ENCODE assay signal across 15 cellular contexts in genomic region chr22:32830473-32830872, GRCh38. TPM values are rescaled to one million over a fixed set of nuclear protein-coding genes. Genes with fewer than 3 reads are reported as not detected.
DNase-seq lines count a peak whose midpoint lies in the region; ATAC-seq and TF ChIP-seq lines count a peak whose summit lies in the region.
"Had no signal": no experiment of that assay in that cellular context is flagged by ENCODE, and none has a peak within 500 bp of the region (broad histone marks: within the 10 kb centered on the region; RNA-seq: fewer than 3 reads in every experiment).

No MANE protein-coding gene starts in this region.

- H3K36me3 ChIP-seq in ovary (no peaks in the 10 kb centered on the region), aorta (ENCODE audit: control insufficient read depth in 1 of 2, insufficient read depth in 2 of 2, low read length in 1 of 2) (no peaks in the 10 kb centered on the region)

- no peaks in the 10 kb centered on the region for H3K27me3 ChIP-seq in ovary
- H3K27me3 ChIP-seq in aorta (ENCODE audit: control insufficient read depth in 1 of 2, insufficient read depth in 2 of 2, low read length in 1 of 2) = no peaks in the 10 kb centered on the region

- TF ChIP-seq EP300 in ovary (IDR thresholded peaks at IDR 0.05) = no peak

- H3K27ac ChIP-seq in ovary = no peak overlapping the region
- H3K27ac ChIP-seq in aorta (ENCODE audit: low read depth in 1 of 2, low read length in 2 of 2) = no peak overlapping the region
- H3K27ac ChIP-seq: 22Rv1 had no signal

- TF ChIP-seq POLR2A in ovary (IDR thresholded peaks at IDR 0.05) = no peak

- WGBS in ovary, 3 donors = 60 to 68% (median 66%) methylated on average over 11 of the region's 11 CpGs
- 87 to 93% methylated on average over 11 of the region's 11 CpGs for WGBS in aorta, 2 donors

- H3K4me1 ChIP-seq in ovary (ENCODE audit: insufficient read depth) (peaks cover 4% of the 10 kb centered on the region), aorta (ENCODE audit: control insufficient read depth in 1 of 2, insufficient read depth in 2 of 2, low read length in 2 of 2) (no peaks in the 10 kb centered on the region)

- H3K9me3 ChIP-seq in ovary (no peaks in the 10 kb centered on the region), aorta (ENCODE audit: control insufficient read depth, low read length) (no peaks in the 10 kb centered on the region)

- H3K4me3 ChIP-seq in ovary = no peak overlapping the region
- no peak overlapping the region for H3K4me3 ChIP-seq in aorta (ENCODE audit: low read length in 2 of 2)

- DNase-seq in NCI-H2227 (lab: John Stamatoyannopoulos, UW; ENCODE audit: unreplicated experiment) (peak; percentile 18), NCI-H2227 treated with DMSO at 0.1 percent for 48 hours (lab: John Stamatoyannopoulos, UW) (no peak), iPS-NIHi11 (ENCODE audit: low spot score) (peak; percentile 44), ovary (peak in 3 of 5 donors; percentile 50 to 53 (median 51)), aorta (no peak), dedifferentiated amniotic fluid mesenchymal stem cell (ENCODE audit: extremely low spot score) (no peak)
- DNase-seq: activated CD4-positive, alpha-beta T cell treated with anti-CD3 and anti-CD28 coated beads, Interleukin-2, amount 50 U/mL, for 4 hours; CD4-positive, alpha-beta T cell; GF-D8; IMR-90; NCI-H1092 treated with DMSO at 0.1 percent for 48 hours had no signal

- no peak for TF ChIP-seq CTCF in ovary (IDR thresholded peaks at IDR 0.05)

- peak; percentile 64 for ATAC-seq in aorta (ENCODE audit: low FRiP score)
- ATAC-seq in GM21737 (IDR thresholded peaks at IDR 0.05; ENCODE audit: unreplicated experiment) = no peak
- ATAC-seq in HG02798 (IDR thresholded peaks at IDR 0.05; ENCODE audit: poor library complexity, unreplicated experiment) = no peak
- ATAC-seq: activated T-helper 17 cell treated with anti-CD3 and anti-CD28 coated beads, Interleukin-2, amount 50 U/mL, for 72 hours had no signal

- intact Hi-C loops in ovary (cut with DNase I) (loop anchor here in 1 of 4 donors (1.0 to 10.0 kb wide), 2 partner anchors 29 to 54 kb away; partner anchors contain the start of gene TIMP3), aorta (cut with DNase I) (no loop called here)

RNA-seq across cellular contexts. Expression of gene TIMP3, which starts 29.0 kb away (rescaled TPM):
- total RNA-seq in ovary = 100 to 1,000 TPM in 4 of 7 donors, 10 to 100 TPM in 3; 48.5 to 212 (median 121) TPM
- 100 to 1,000 TPM; 119 to 565 TPM for polyA plus RNA-seq in ovary
- 100 to 1,000 TPM; 298 to 410 TPM for total RNA-seq in aorta
- 10 to 100 TPM; 34.4 to 59.4 TPM for polyA plus RNA-seq in aorta
- total RNA-seq: activated T-helper 17 cell treated with anti-CD3 and anti-CD28 coated beads, Interleukin-2, amount 50 U/mL, for 72 hours had no signal

Comparison
In these comparisons a context has a peak if more than half of its experiments do, and no peak if none do; other contexts are left out.
1. DNase-seq: peak in NCI-H2227 (single experiment), iPS-NIHi11 (single experiment) and ovary (3 of 5); none in NCI-H2227 treated with DMSO at 0.1 percent for 48 hours (single experiment), aorta (0 of 2) and dedifferentiated amniotic fluid mesenchymal stem cell (single experiment).